12 cellular contexts compared by ENCODE assay signal in the genomic region with DNA sequence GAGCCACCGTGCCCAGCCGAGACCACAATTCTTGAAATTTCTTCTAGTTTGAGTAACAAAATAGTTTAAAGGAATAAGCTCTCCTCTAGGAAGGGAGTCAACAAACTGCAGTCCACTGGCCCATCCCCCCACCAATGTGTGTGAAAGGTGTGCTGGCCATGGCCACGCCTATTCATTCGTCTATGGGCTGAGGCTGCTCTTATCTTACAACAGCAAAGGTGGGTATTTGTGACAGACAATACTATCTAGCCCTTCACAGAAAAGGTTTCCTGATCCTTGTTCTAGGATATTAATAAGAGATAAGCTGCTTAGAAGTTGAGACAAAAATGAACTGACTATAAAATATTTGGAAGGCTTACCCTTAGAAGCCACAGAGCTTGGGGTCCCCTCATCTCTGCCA. TPM values are rescaled to one million over a fixed set of nuclear protein-coding genes. Genes with fewer than 3 reads are reported as not detected.
"Had no signal": no experiment of that assay in that cellular context is flagged by ENCODE, and none has a peak within 500 bp of the region (broad histone marks: within the 10 kb centered on the region; RNA-seq: fewer than 3 reads in every experiment).

No MANE protein-coding gene starts in this region.

- FAIRE-seq: H1, H54 had no signal

- H3K4me1 ChIP-seq: HAP-1 had no signal

- H3K4me2 ChIP-seq: GM23338 had no signal

- DNase-seq: GM23248, GOT3, H7, H9, HCEC 1CT, HFFc6 had no signal

- H3K9ac ChIP-seq: GM23248 had no signal

- H3K36me3 ChIP-seq: HAP-1 had no signal

- ATAC-seq: GM23338, HCT116 had no signal

- H3K4me3 ChIP-seq: GM23248, GM23338, HAP-1 had no signal

- H3K9me3 ChIP-seq: HAP-1 had no signal

- H2AFZ ChIP-seq: GM23248, GM23338 had no signal

- H3K27ac ChIP-seq: GM23248 had no signal

RNA-seq across cellular contexts. Expression of a gene that starts 41.2 kb away (rescaled TPM):
- total RNA-seq: GM23248, GM23338, H1, H4, H7, H9, HFFc6 had no signal
- polyA plus RNA-seq: GM23248, GM23338, H1 had no signal
